Comparison of ENCODE assay signal across 8 cellular contexts in genomic region chr12:3034067-3034750, GRCh38. TPM values are rescaled to one million over a fixed set of nuclear protein-coding genes. Genes with fewer than 3 reads are reported as not detected.
DNase-seq lines count a peak whose midpoint lies in the region; FAIRE-seq and TF ChIP-seq lines count a peak whose summit lies in the region.

No MANE protein-coding gene starts in this region.

- no peak overlapping the region for H3K4me2 ChIP-seq in KMS-11

- DNase-seq in 8988T (peak; percentile 71), SK-MEL-5 (ENCODE audit: low read depth, low spot score) (peak; percentile 73), cerebellar cortex (ENCODE audit: low spot score) (peak; percentile 83), left kidney (ENCODE audit: low read depth, low spot score) (peak; percentile 94), NCI-H1048 (lab: John Stamatoyannopoulos, UW) (no peak)
- DNase-seq in stimulated activated CD4-positive, alpha-beta T cell treated with anti-CD3 and anti-CD28 coated beads, TNF-alpha, amount 100 ng/mL, for 24 hours (ENCODE audit: low read depth in 3 of 3) = peak in 2 of 3 experiments; percentile 6 to 50

- H3K4me1 ChIP-seq in KMS-11 (ENCODE audit: low read depth, poor library complexity, severe bottlenecking) = no peaks in the 10 kb centered on the region

- no peaks in the 10 kb centered on the region for H3K27me3 ChIP-seq in KMS-11 (ENCODE audit: insufficient read depth, low read depth)

- peak; percentile 53 for FAIRE-seq in G401.6 (lab: Jason Lieb, UNC)

- H3K27ac ChIP-seq in KMS-11 = no peak overlapping the region

- in situ Hi-C loops in SK-MEL-5 (cut with HindIII; ENCODE audit: low pct_unique_long_range_greater_than_20kb, low sequenced_read_pairs) = no loop called here

- H3K4me3 ChIP-seq in KMS-11 (IDR thresholded peaks at IDR 0.05; ENCODE audit: insufficient read depth, low read depth, low read length) = no peak overlapping the region

- TF ChIP-seq CTCF in KMS-11 (conservative IDR thresholded peaks at IDR 0.05; ENCODE audit: low read depth, low read length) = peak; percentile 68

- H2AFZ ChIP-seq in KMS-11 (ENCODE audit: low read depth) = no peak overlapping the region

- H4K20me1 ChIP-seq in KMS-11 (ENCODE audit: insufficient read depth) = no peaks in the 10 kb centered on the region

- no peak overlapping the region for H3K9ac ChIP-seq in KMS-11

- H3K79me2 ChIP-seq in KMS-11 (ENCODE audit: insufficient read depth, low read depth) = no peaks in the 10 kb centered on the region

- no peaks in the 10 kb centered on the region for H3K36me3 ChIP-seq in KMS-11 (ENCODE audit: insufficient read depth)

RNA-seq across cellular contexts. Expression of gene TSPAN9, which starts 43.0 kb away (rescaled TPM):
- total RNA-seq in SK-MEL-5 (2014; rRNA removed; shearing (Covaris generic)) = 14.2 and 19.3 TPM in 2 replicates
- polyA plus RNA-seq in SK-MEL-5 (2015; cell fraction: cytosol; rRNA removed) = 22.6 and 27.5 TPM in 2 replicates
- polyA plus RNA-seq in SK-MEL-5 (2015; cell fraction: nucleus; rRNA removed) = 21.7 and 26.8 TPM in 2 replicates
